33 cellular contexts compared by ENCODE assay signal in the genomic region with DNA sequence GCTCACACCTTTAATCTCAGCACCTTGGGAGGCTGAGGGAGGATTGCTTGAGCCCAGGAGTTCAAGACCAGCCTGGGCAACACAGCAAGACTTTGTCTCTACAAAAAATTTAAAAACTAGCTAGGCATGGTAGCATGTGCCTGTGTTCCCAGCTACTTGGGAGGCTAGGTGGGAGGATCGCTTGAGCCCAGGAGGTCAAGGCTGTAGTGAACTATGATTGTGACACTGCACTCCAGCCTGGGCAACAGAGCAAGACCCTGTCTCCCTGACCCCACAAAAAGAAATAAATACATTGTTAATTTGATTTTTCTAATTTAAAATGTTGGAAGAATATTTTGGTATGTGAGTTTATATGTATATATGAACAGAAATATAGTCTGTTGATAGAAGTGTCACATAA.
"Had no signal": no experiment of that assay in that cellular context is flagged by ENCODE, and none has a peak within 500 bp of the region (broad histone marks: within the 10 kb centered on the region; RNA-seq: fewer than 3 reads in every experiment).

No MANE protein-coding gene starts in this region.

- H3K27ac ChIP-seq: adrenal gland, ascending aorta, breast epithelium, cardiac muscle cell, coronary artery, heart left ventricle, WERI-Rb-1 had no signal

- H3K9me3 ChIP-seq: adrenal gland, ascending aorta, breast epithelium, heart left ventricle had no signal

- ATAC-seq: activated CD4-positive, CD25-positive, alpha-beta regulatory T cell treated with anti-CD3 and anti-CD28 coated beads, Interleukin-2, amount 50 U/mL, for 24 hours; activated CD8-positive, alpha-beta T cell treated with anti-CD3 and anti-CD28 coated beads for 36 hours; activated naive CD8-positive, alpha-beta T cell treated with anti-CD3 and anti-CD28 coated beads, Interleukin-2, amount 50 U/mL, for 24 hours; activated T-cell treated with anti-CD3 and anti-CD28 coated beads, Interleukin-2, amount 50 U/mL, for 4 hours; esophagus mucosa had no signal

- H3K4me1 ChIP-seq: adrenal gland, breast epithelium had no signal

- H3K36me3 ChIP-seq: breast epithelium had no signal

- H3K4me1 Mint-ChIP-seq: endodermal cell had no signal

- H3K9me3 Mint-ChIP-seq: activated B cell treated with CpG ODN at 0.5 μM for 24 hours; activated CD8-positive, alpha-beta T cell treated with anti-CD3 and anti-CD28 coated beads for 36 hours; activated naive CD4-positive, alpha-beta T cell treated with anti-CD3 and anti-CD28 coated beads for 36 hours; activated naive CD4-positive, alpha-beta T cell treated with anti-CD3 and anti-CD28 coated beads, Interleukin-2, amount 50 U/mL, for 24 hours; activated naive CD8-positive, alpha-beta T cell treated with anti-CD3 and anti-CD28 coated beads for 36 hours; activated naive CD8-positive, alpha-beta T cell treated with anti-CD3 and anti-CD28 coated beads, Interleukin-2, amount 50 U/mL, for 24 hours; activated T-cell treated with anti-CD3 and anti-CD28 coated beads, Interleukin-2, amount 50 U/mL, for 4 hours; activated T-helper 2 cell treated with anti-CD3 and anti-CD28 coated beads, Interferon-gamma antibody, Interleukin-2, Interleukin-4, amounts not matched to agents 10 μg/mL and 5 μg/mL and 100 μg/mL, durations not matched to agents 14 hours and 24 hours and 36 hours; brain; central memory CD8-positive, alpha-beta T cell; dendritic cell treated with granulocyte-macrophage colony-stimulating factor and Interleukin-4, amounts not matched to agents 40 ng/mL and 50 ng/mL, for 4 days; endodermal cell; T-helper 1 cell treated with Interleukin-12 subunit alpha and Interleukin-12 subunit beta and Interleukin-4 antibody, amounts not matched to agents 30 μg/mL and 1 μg/mL, for 36 hours; T-helper 2 cell treated with Interferon-gamma antibody and Interleukin-4, amounts not matched to agents 5 μg/mL and 100 μg/mL, for 36 hours had no signal

- H3K27me3 ChIP-seq: adrenal gland, ascending aorta, breast epithelium, cardiac muscle cell, dorsolateral prefrontal cortex, heart left ventricle had no signal

- H3K27ac Mint-ChIP-seq: activated B cell treated with CpG ODN at 0.5 μM for 24 hours; activated CD8-positive, alpha-beta T cell treated with anti-CD3 and anti-CD28 coated beads for 36 hours; activated naive CD4-positive, alpha-beta T cell treated with anti-CD3 and anti-CD28 coated beads for 36 hours; activated naive CD8-positive, alpha-beta T cell treated with anti-CD3 and anti-CD28 coated beads for 36 hours; dendritic cell treated with granulocyte-macrophage colony-stimulating factor and Interleukin-4, amounts not matched to agents 40 ng/mL and 50 ng/mL, for 4 days; endodermal cell had no signal

- DNase-seq: activated B cell treated with CpG ODN at 0.5 μM for 24 hours; activated CD4-positive, alpha-beta T cell treated with anti-CD3 and anti-CD28 coated beads for 48 hours; activated CD4-positive, alpha-beta T cell treated with anti-CD3 and anti-CD28 coated beads, Interleukin-2, amount 50 U/mL, for 1 hour; activated CD4-positive, alpha-beta T cell treated with anti-CD3 and anti-CD28 coated beads, Interleukin-2, amount 50 U/mL, for 48 hours; activated CD8-positive, alpha-beta memory T cell treated with anti-CD3 and anti-CD28 coated beads for 24 hours; activated CD8-positive, alpha-beta T cell treated with anti-CD3 and anti-CD28 coated beads for 36 hours; activated effector memory CD4-positive, alpha-beta T cell treated with anti-CD3 and anti-CD28 coated beads, Interleukin-2, amount 50 U/mL, for 16 hours; activated naive CD4-positive, alpha-beta T cell treated with anti-CD3 and anti-CD28 coated beads for 36 hours; activated naive CD8-positive, alpha-beta T cell treated with anti-CD3 and anti-CD28 coated beads for 36 hours; activated naive CD8-positive, alpha-beta T cell treated with anti-CD3 and anti-CD28 coated beads, Interleukin-2, amount 50 U/mL, for 24 hours; activated T-cell treated with anti-CD3 and anti-CD28 coated beads, Interleukin-2, amount 50 U/mL, for 4 hours; adrenal gland; amygdala; dorsolateral prefrontal cortex; effector memory CD4-positive, alpha-beta T cell; endodermal cell; glutamatergic neuron; heart left ventricle; T1000; WERI-Rb-1 had no signal

- H3K27me3 Mint-ChIP-seq: activated B cell treated with CpG ODN at 0.5 μM for 24 hours; activated CD8-positive, alpha-beta T cell treated with anti-CD3 and anti-CD28 coated beads for 36 hours; activated naive CD4-positive, alpha-beta T cell treated with anti-CD3 and anti-CD28 coated beads, Interleukin-2, amount 50 U/mL, for 24 hours; activated naive CD8-positive, alpha-beta T cell treated with anti-CD3 and anti-CD28 coated beads for 36 hours; activated naive CD8-positive, alpha-beta T cell treated with anti-CD3 and anti-CD28 coated beads, Interleukin-2, amount 50 U/mL, for 24 hours; brain; central memory CD8-positive, alpha-beta T cell; dendritic cell treated with granulocyte-macrophage colony-stimulating factor and Interleukin-4, amounts not matched to agents 40 ng/mL and 50 ng/mL, for 4 days had no signal

- H3K4me3 Mint-ChIP-seq: activated B cell treated with CpG ODN at 0.5 μM for 24 hours; activated CD8-positive, alpha-beta T cell treated with anti-CD3 and anti-CD28 coated beads for 36 hours; activated naive CD4-positive, alpha-beta T cell treated with anti-CD3 and anti-CD28 coated beads for 36 hours; activated naive CD4-positive, alpha-beta T cell treated with anti-CD3 and anti-CD28 coated beads, Interleukin-2, amount 50 U/mL, for 24 hours; activated naive CD8-positive, alpha-beta T cell treated with anti-CD3 and anti-CD28 coated beads for 36 hours; activated naive CD8-positive, alpha-beta T cell treated with anti-CD3 and anti-CD28 coated beads, Interleukin-2, amount 50 U/mL, for 24 hours; activated T-cell treated with anti-CD3 and anti-CD28 coated beads, Interleukin-2, amount 50 U/mL, for 4 hours; brain; central memory CD8-positive, alpha-beta T cell; dendritic cell treated with granulocyte-macrophage colony-stimulating factor and Interleukin-4, amounts not matched to agents 40 ng/mL and 50 ng/mL, for 4 days; endodermal cell; T-helper 1 cell treated with Interleukin-12 subunit alpha and Interleukin-12 subunit beta and Interleukin-4 antibody, amounts not matched to agents 30 μg/mL and 1 μg/mL, for 36 hours; T-helper 2 cell treated with Interferon-gamma antibody and Interleukin-4, amounts not matched to agents 5 μg/mL and 100 μg/mL, for 36 hours had no signal

- H3K4me3 ChIP-seq: adrenal gland, ascending aorta, breast epithelium, cardiac muscle cell, coronary artery, dorsolateral prefrontal cortex, heart left ventricle had no signal
